In the genomic region with DNA sequence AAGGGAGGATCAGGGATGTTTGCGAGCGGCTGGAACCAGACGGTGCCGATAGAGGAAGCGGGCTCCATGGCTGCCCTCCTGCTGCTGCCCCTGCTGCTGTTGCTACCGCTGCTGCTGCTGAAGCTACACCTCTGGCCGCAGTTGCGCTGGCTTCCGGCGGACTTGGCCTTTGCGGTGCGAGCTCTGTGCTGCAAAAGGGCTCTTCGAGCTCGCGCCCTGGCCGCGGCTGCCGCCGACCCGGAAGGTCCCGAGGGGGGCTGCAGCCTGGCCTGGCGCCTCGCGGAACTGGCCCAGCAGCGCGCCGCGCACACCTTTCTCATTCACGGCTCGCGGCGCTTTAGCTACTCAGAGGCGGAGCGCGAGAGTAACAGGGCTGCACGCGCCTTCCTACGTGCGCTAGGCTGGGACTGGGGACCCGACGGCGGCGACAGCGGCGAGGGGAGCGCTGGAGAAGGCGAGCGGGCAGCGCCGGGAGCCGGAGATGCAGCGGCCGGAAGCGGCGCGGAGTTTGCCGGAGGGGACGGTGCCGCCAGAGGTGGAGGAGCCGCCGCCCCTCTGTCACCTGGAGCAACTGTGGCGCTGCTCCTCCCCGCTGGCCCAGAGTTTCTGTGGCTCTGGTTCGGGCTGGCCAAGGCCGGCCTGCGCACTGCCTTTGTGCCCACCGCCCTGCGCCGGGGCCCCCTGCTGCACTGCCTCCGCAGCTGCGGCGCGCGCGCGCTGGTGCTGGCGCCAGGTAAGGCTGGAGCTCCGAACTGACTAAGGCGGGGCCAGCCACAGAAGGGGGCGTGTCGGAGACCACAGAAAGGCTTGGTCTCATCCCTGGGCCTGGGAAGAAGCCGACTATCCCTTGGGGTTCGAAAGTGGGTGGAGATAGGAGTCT, we compare ENCODE assay signal across 9 cellular contexts. TPM values are rescaled to one million over a fixed set of nuclear protein-coding genes. Genes with fewer than 3 reads are reported as not detected.
DNase-seq lines count a peak whose midpoint lies in the region; ATAC-seq, FAIRE-seq and TF ChIP-seq lines count a peak whose summit lies in the region.
"Had no signal": no experiment of that assay in that cellular context is flagged by ENCODE, and none has a peak within 500 bp of the region (broad histone marks: within the 10 kb centered on the region; RNA-seq: fewer than 3 reads in every experiment).

No MANE protein-coding gene starts in this region.

- H3K4me1 ChIP-seq in ACC112 (ENCODE audit: control insufficient read depth, insufficient read depth, low read length, unreplicated experiment) = peaks cover 42% of the 10 kb centered on the region
- peaks cover 4% of the 10 kb centered on the region; the same call in 1 of the 2 replicates for H3K4me1 ChIP-seq in IMR-90 (ENCODE audit: control insufficient read depth, insufficient read depth, low read length)
- peaks cover 3 to 22% (median 11%) of the 10 kb centered on the region in 4 donors for H3K4me1 ChIP-seq in Peyer's patch
- H3K4me1 ChIP-seq in pancreas = peaks cover 12 to 41% (median 19%) of the 10 kb centered on the region in 3 donors
- H3K4me1 ChIP-seq in upper lobe of right lung = peaks cover 65% of the 10 kb centered on the region

- no peak for TF ChIP-seq RAD21 in IMR-90 (IDR thresholded peaks at IDR 0.05; ENCODE audit: low read length)

- peak overlapping the region; percentile 83 for H3K4me3 ChIP-seq in ACC112 (ENCODE audit: low read depth, low read length)
- H3K4me3 ChIP-seq in IMR-90 (ENCODE audit: insufficient read depth, low read depth, low read length) = peak overlapping the region; percentile 84
- H3K4me3 ChIP-seq in Peyer's patch = peak overlapping the region; percentile 70 to 91 (median 80)
- peak overlapping the region; percentile 63 to 70 (median 66) for H3K4me3 ChIP-seq in pancreas
- H3K4me3 ChIP-seq in upper lobe of right lung = peak overlapping the region; percentile 92

- H3K56ac ChIP-seq in IMR-90 (ENCODE audit: extremely low read depth, insufficient read depth, low read length) = 0 out of 2 replicates have a peak overlapping the region, but pooled peaks have one; percentile 35

- TF ChIP-seq POLR2A in IMR-90 (IDR thresholded peaks at IDR 0.05; ENCODE audit: low read depth, low read length) (no peak), Peyer's patch (IDR thresholded peaks at IDR 0.05) (no peak)

- H3K9me3 ChIP-seq in IMR-90 (ENCODE audit: control insufficient read depth, insufficient read depth, low read length) = no peaks in the 10 kb centered on the region
- no peaks in the 10 kb centered on the region for H3K9me3 ChIP-seq in Peyer's patch
- no peaks in the 10 kb centered on the region for H3K9me3 ChIP-seq in pancreas
- no peaks in the 10 kb centered on the region for H3K9me3 ChIP-seq in upper lobe of right lung

- DNase-seq in IMR-90 (peak; percentile 50), Peyer's patch (peak; percentile 80 to 89 (median 81)), activated gamma-delta T cell treated with Interleukin-2 at 50 U/mL for 16 hours (peak; percentile 64), glutamatergic neuron (peak; percentile 73), pancreas (peak; percentile 67 to 89 (median 78)), upper lobe of right lung (peak; percentile 92)

- H3K36me3 ChIP-seq in ACC112 (ENCODE audit: insufficient read depth, low read length) = 0 out of 2 replicates have a peak, but pooled peaks cover 5% of the 10 kb centered on the region
- peaks cover 32% of the 10 kb centered on the region for H3K36me3 ChIP-seq in IMR-90 (ENCODE audit: control insufficient read depth, insufficient read depth, low read length)
- peaks cover 0 to 23% (median 0%) of the 10 kb centered on the region in 3 donors for H3K36me3 ChIP-seq in Peyer's patch
- peaks cover 0 to 12% (median 0%) of the 10 kb centered on the region in 3 donors for H3K36me3 ChIP-seq in pancreas
- H3K36me3 ChIP-seq in upper lobe of right lung = peaks cover 26% of the 10 kb centered on the region

- in situ Hi-C loops in IMR-90 (cut with MboI; ENCODE audit: low sequenced_read_pairs) = no loop called here

- H3K36me3 Mint-ChIP-seq in glutamatergic neuron (ENCODE audit: unreplicated experiment) = no peaks in the 10 kb centered on the region

- peak overlapping the region; percentile 68 for H3K23ac ChIP-seq in IMR-90 (ENCODE audit: low read depth, low read length)

- H2BK15ac ChIP-seq in IMR-90 (ENCODE audit: low read depth, low read length) = no peak overlapping the region

- FAIRE-seq in pancreas (lab: Jason Lieb, UNC) = no peak
- FAIRE-seq: G401.6 had no signal

- H3K9me3 Mint-ChIP-seq in glutamatergic neuron (ENCODE audit: unreplicated experiment) = peaks cover 4% of the 10 kb centered on the region

- H3K79me2 ChIP-seq in ACC112 (ENCODE audit: control insufficient read depth, insufficient read depth, low read length, unreplicated experiment) = no peaks in the 10 kb centered on the region

- BruUV-seq in IMR-90 (replicated peaks; lab: Mats Ljungman, UMichigan) = no TSS peak

- H2AFZ ChIP-seq in ACC112 (ENCODE audit: low read length, unreplicated experiment) = peak overlapping the region; percentile 83
- H2AFZ ChIP-seq in IMR-90 (replicated peaks; ENCODE audit: low read length, poor library complexity) = peak overlapping the region; percentile 85

- peak overlapping the region; percentile 98 for H3K4me2 ChIP-seq in IMR-90 (ENCODE audit: low read depth, low read length)

- POLR2A ChIA-PET in IMR-90 (lab: Charles Lee; ENCODE audit: unreplicated experiment) = interaction anchor here (0.7 kb wide), 1 partner anchor 8 kb away, joined by 3 read pairs; no protein-coding TSS in a partner anchor

- H3K4ac ChIP-seq in IMR-90 (ENCODE audit: low read depth, low read length) = peak overlapping the region; percentile 49

- H3K14ac ChIP-seq in IMR-90 (replicated peaks; ENCODE audit: low read depth, low read length) = peak overlapping the region; percentile 52; the same call in 1 of the 2 replicates

- peak overlapping the region; percentile 46; the same call in 1 of the 2 replicates for H4K91ac ChIP-seq in IMR-90 (ENCODE audit: insufficient read depth, low read depth, low read length)

- TF ChIP-seq CTCF in IMR-90 (conservative IDR thresholded peaks at IDR 0.05; ENCODE audit: low read depth, low read length) = no peak
- TF ChIP-seq CTCF in Peyer's patch (IDR thresholded peaks at IDR 0.05) = peak in 3 of 6 experiments; percentile 10 to 22 (median 19)
- TF ChIP-seq CTCF in glutamatergic neuron (IDR thresholded peaks at IDR 0.05; ENCODE audit: partially characterized antibody, unreplicated experiment) = no peak
- no peak for TF ChIP-seq CTCF in pancreas (IDR thresholded peaks at IDR 0.05)
- TF ChIP-seq CTCF in upper lobe of right lung (IDR thresholded peaks at IDR 0.05) = no peak

- no peaks in the 10 kb centered on the region for H3K27me3 ChIP-seq in ACC112 (ENCODE audit: insufficient read depth, low read length)
- no peaks in the 10 kb centered on the region for H3K27me3 ChIP-seq in IMR-90 (ENCODE audit: control insufficient read depth, insufficient read depth, low read length)
- no peaks in the 10 kb centered on the region for H3K27me3 ChIP-seq in Peyer's patch
- H3K27me3 ChIP-seq in pancreas = no peaks in the 10 kb centered on the region
- H3K27me3 ChIP-seq in upper lobe of right lung = no peaks in the 10 kb centered on the region

- CTCF ChIA-PET in IMR-90 (lab: Yijun Ruan, JAX) = interaction anchor here (1.1 kb wide), 1 partner anchor 211 kb away, joined by 3 read pairs; no protein-coding TSS in a partner anchor

- peaks cover 17% of the 10 kb centered on the region for H3K4me1 Mint-ChIP-seq in glutamatergic neuron (ENCODE audit: low read depth, unreplicated experiment)

- H4K20me1 ChIP-seq in IMR-90 (ENCODE audit: insufficient read depth, low read length) = no peaks in the 10 kb centered on the region

- peak overlapping the region; percentile 61; the same call in 1 of the 2 replicates for H4K5ac ChIP-seq in IMR-90 (ENCODE audit: low read depth, low read length)

- peaks cover 7% of the 10 kb centered on the region for H3K27me3 Mint-ChIP-seq in glutamatergic neuron (ENCODE audit: unreplicated experiment)

- peak overlapping the region; percentile 44 to 85; a peak in 2 of 4 replicates for H4K8ac ChIP-seq in IMR-90 (ENCODE audit: low read depth in 2 of 2, low read length in 2 of 2)

- dilution Hi-C loops in IMR-90 (cut with HindIII; ENCODE audit: low sequenced_read_pairs, unreplicated experiment) = no loop called here

- ATAC-seq in GM19025 (IDR thresholded peaks at IDR 0.05; ENCODE audit: low read depth, unreplicated experiment) = peak; percentile 58
- ATAC-seq in IMR-90 (ENCODE audit: low read depth) = peak; percentile 70
- peak; percentile 66 to 77 (median 72) for ATAC-seq in pancreas
- ATAC-seq in upper lobe of right lung = peak; percentile 70

- 0 out of 2 replicates have a peak overlapping the region, but pooled peaks have one; percentile 6 for H2AK5ac ChIP-seq in IMR-90 (ENCODE audit: low read depth, low read length)

- peaks cover 0 to 8% of the 10 kb centered on the region in 2 experiments; a peak in 1 of 4 replicates for H3K79me1 ChIP-seq in IMR-90 (ENCODE audit: low read depth in 1 of 2, low read length in 2 of 2)

- intact Hi-C loops in IMR-90 (cut with micrococcal nuclease) (no loop called here), pancreas (cut with DNase I) (no loop called here), upper lobe of right lung (cut with DNase I) (no loop called here)

- H3K9ac ChIP-seq in IMR-90 (ENCODE audit: low read depth, low read length) = peak overlapping the region; percentile 84

- 1% methylated on average over 38 of the region's 83 CpGs; no CpG with 5 or more reads in 1 of the 2 experiments for whole genome bisulfite sequencing in IMR-90 (ENCODE audit: extremely low coverage in 2 of 2, insufficient read length in 1 of 2), 2 experiments
- 0% methylated on average over 63 to 83 of the region's 83 CpGs for WGBS in pancreas, 2 donors

- H2AK9ac ChIP-seq in IMR-90 (replicated peaks; ENCODE audit: low read depth, low read length, poor library complexity) = peak overlapping the region; percentile 87

- no peaks in the 10 kb centered on the region; the same call in 1 of the 2 replicates for H3K9me1 ChIP-seq in IMR-90 (ENCODE audit: insufficient read depth, low read length)

- peak overlapping the region; percentile 88 for H3K4me3 Mint-ChIP-seq in glutamatergic neuron (ENCODE audit: unreplicated experiment)

- H3K18ac ChIP-seq in IMR-90 (ENCODE audit: low read depth, low read length) = peak overlapping the region; percentile 80

- H3K27ac Mint-ChIP-seq in glutamatergic neuron (ENCODE audit: unreplicated experiment) = no peak overlapping the region

- peak overlapping the region; percentile 24 for H2BK120ac ChIP-seq in IMR-90 (ENCODE audit: low read depth, low read length)

- H2BK5ac ChIP-seq in IMR-90 (ENCODE audit: low read depth, low read length, poor library complexity, severe bottlenecking) = peak overlapping the region; percentile 68

- 0 out of 2 replicates have a peak overlapping the region, but pooled peaks have one; percentile 24 for H3K27ac ChIP-seq in ACC112 (ENCODE audit: low read depth, low read length)
- peak overlapping the region; percentile 69 for H3K27ac ChIP-seq in IMR-90 (ENCODE audit: insufficient read depth, low read length)
- peak overlapping the region; percentile 75 to 90 (median 88) for H3K27ac ChIP-seq in Peyer's patch
- peak overlapping the region; percentile 36 to 84 (median 74) for H3K27ac ChIP-seq in pancreas
- peak overlapping the region; percentile 93 for H3K27ac ChIP-seq in upper lobe of right lung

- H2BK20ac ChIP-seq in IMR-90 (ENCODE audit: low read depth, low read length) = peak overlapping the region; percentile 40; the same call in 1 of the 2 replicates

RNA-seq across cellular contexts. Expression of a gene that starts 0.5 kb away (rescaled TPM):
- total RNA-seq in IMR-90 (2012; rRNA removed) = 1.9 and 3.2 TPM in 2 replicates
- polyA plus RNA-seq in IMR-90 (2012; rRNA removed) = 9.3 and 9.6 TPM in 2 replicates
- polyA plus RNA-seq in IMR-90 (2012; cell fraction: cytosol; rRNA removed) = 5.9 and 6.6 TPM in 2 replicates
- 30.7 and 38.8 TPM in 2 replicates for polyA plus RNA-seq in IMR-90 (2012; cell fraction: nucleus; rRNA removed; ENCODE audit: low replicate concordance)
- 100 to 1,000 TPM in 1 of 4 donors, 10 to 100 TPM in 3; 12.3 to 124 (median 22.0) TPM for total RNA-seq in Peyer's patch
- total RNA-seq in glutamatergic neuron (ENCODE audit: unreplicated experiment) = 10.8 TPM
- 10 to 100 TPM in 3 of 6 donors, 1 to 10 TPM in 3; 9.0 to 23.6 (median 10.8) TPM for total RNA-seq in pancreas
- polyA plus RNA-seq in pancreas = 10 to 100 TPM; 46.9 to 64.0 TPM
- 105 TPM for total RNA-seq in upper lobe of right lung

RNA-seq across cellular contexts. Expression of a gene that starts 47.8 kb away (rescaled TPM):
- 28.1 and 33.5 TPM in 2 replicates for total RNA-seq in IMR-90 (2012; rRNA removed)
- 53.9 and 59.4 TPM in 2 replicates for polyA plus RNA-seq in IMR-90 (2012; rRNA removed)
- 27.3 and 29.3 TPM in 2 replicates for polyA plus RNA-seq in IMR-90 (2012; cell fraction: cytosol; rRNA removed)
- polyA plus RNA-seq in IMR-90 (2012; cell fraction: nucleus; rRNA removed; ENCODE audit: low replicate concordance) = 367 and 440 TPM in 2 replicates
- total RNA-seq in Peyer's patch = 10 to 100 TPM; 24.3 to 75.1 (median 42.4) TPM
- total RNA-seq in glutamatergic neuron (ENCODE audit: unreplicated experiment) = 56.7 TPM
- total RNA-seq in pancreas = 10 to 100 TPM; 13.5 to 41.4 (median 18.8) TPM
- polyA plus RNA-seq in pancreas = 10 to 100 TPM; 45.1 to 56.2 TPM
- total RNA-seq in upper lobe of right lung = 72.3 TPM

Comparison
In these comparisons a context has a peak if more than half of its experiments do, and no peak if none do; other contexts are left out.
1. Peak in every context shown above with its lines: DNase-seq, ATAC-seq, H3K4me3 ChIP-seq and H3K27ac ChIP-seq.
2. H3K27ac ChIP-seq: peak in every context shown above with its lines; median percentile 93 in upper lobe of right lung; 88 in Peyer's patch; 74 in pancreas; 69 in IMR-90; 24 in ACC112.